8 cellular contexts compared by ENCODE assay signal in the genomic region with DNA sequence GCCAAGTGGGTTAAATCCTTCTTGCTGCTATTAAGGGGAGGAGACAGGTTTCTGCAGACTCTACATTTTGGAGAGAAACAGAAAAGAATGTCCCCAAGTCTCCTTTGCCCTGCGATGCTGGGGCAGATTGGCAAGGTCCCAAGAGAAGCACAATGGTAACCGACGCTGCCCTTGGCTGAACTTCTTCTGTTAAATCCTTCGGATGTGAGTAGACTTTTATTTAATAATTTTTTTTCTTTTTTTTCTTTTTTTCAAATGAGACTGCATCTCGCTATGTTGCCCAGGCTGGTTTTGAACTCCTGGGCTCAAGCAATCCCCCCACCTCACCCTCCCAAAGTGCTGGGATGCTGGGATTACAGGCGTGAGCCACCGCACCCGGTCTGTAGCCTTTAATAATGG. TPM values are rescaled to one million over a fixed set of nuclear protein-coding genes. Genes with fewer than 3 reads are reported as not detected.
DNase-seq lines count a peak whose midpoint lies in the region; ATAC-seq, FAIRE-seq and TF ChIP-seq lines count a peak whose summit lies in the region.

No MANE protein-coding gene starts in this region.

- POLR2A ChIA-PET in activated CD8-positive, alpha-beta T cell treated with anti-CD3 and anti-CD28 coated beads, Interleukin-2, amount 10 ng/mL, durations not matched to agents 7 days and 5 days (lab: Charles Lee), result interaction anchor here (0.6 to 2.0 kb wide), 4 partner anchors 20 to 238 kb away, joined by 3 to 15 read pairs (median 3); a partner anchor contains a TSS

- H3K36me3 Mint-ChIP-seq in activated CD8-positive, alpha-beta T cell treated with anti-CD3 and anti-CD28 coated beads, Interleukin-2, amount 10 ng/mL, durations not matched to agents 7 days and 5 days (ENCODE audit: low read depth), result no peaks in the 10 kb centered on the region

- H3K27ac ChIP-seq in cardiac muscle cell (no peak overlapping the region), keratinocyte (ENCODE audit: control insufficient read depth, insufficient read depth, low read length) (no peak overlapping the region), thyroid gland (peak overlapping the region in 1 of 3 donors; percentile 92)

- peak overlapping the region; percentile 89 for H3K4me2 ChIP-seq in keratinocyte (ENCODE audit: control insufficient read depth, extremely low read depth, insufficient read depth, low read depth, low read length)

- H3K4me1 Mint-ChIP-seq in activated CD8-positive, alpha-beta T cell treated with anti-CD3 and anti-CD28 coated beads, Interleukin-2, amount 10 ng/mL, durations not matched to agents 7 days and 5 days (ENCODE audit: low read depth), result peaks cover 52% of the 10 kb centered on the region

- peak overlapping the region; percentile 93 for H3K4me3 Mint-ChIP-seq in activated CD8-positive, alpha-beta T cell treated with anti-CD3 and anti-CD28 coated beads, Interleukin-2, amount 10 ng/mL, durations not matched to agents 7 days and 5 days

- H3K36me3 ChIP-seq in cardiac muscle cell (no peaks in the 10 kb centered on the region), keratinocyte (ENCODE audit: control insufficient read depth in 2 of 2, extremely low read depth in 1 of 2, insufficient read depth in 2 of 2, low read length in 2 of 2) (no peaks in the 10 kb centered on the region), thyroid gland (no peaks in the 10 kb centered on the region)

- H3K27ac Mint-ChIP-seq in activated CD8-positive, alpha-beta T cell treated with anti-CD3 and anti-CD28 coated beads, Interleukin-2, amount 10 ng/mL, durations not matched to agents 7 days and 5 days, result no peak overlapping the region

- no peak overlapping the region for H2AFZ ChIP-seq in keratinocyte (ENCODE audit: control insufficient read depth, low read length)

- TF ChIP-seq CTCF in cardiac muscle cell (IDR thresholded peaks at IDR 0.05; ENCODE audit: low read depth, low read length) (no peak), keratinocyte (optimal IDR thresholded peaks at IDR 0.05 in 1 of 3, IDR thresholded peaks at IDR 0.05 in 1 of 3, conservative IDR thresholded peaks at IDR 0.05 in 1 of 3; ENCODE audit: extremely low read depth in 1 of 3, insufficient read depth in 2 of 3, low read length in 3 of 3) (no peak), thyroid gland (IDR thresholded peaks at IDR 0.05) (no peak), GM13977 (IDR thresholded peaks at IDR 0.05; ENCODE audit: extremely low read depth, insufficient read depth, missing control alignments) (no peak)

- WGBS in thyroid gland, 2 donors, result 5 to 7% methylated on average over 8 of the region's 8 CpGs

- H3K27me3 ChIP-seq in cardiac muscle cell, result no peaks in the 10 kb centered on the region
- H3K27me3 ChIP-seq in keratinocyte (ENCODE audit: control insufficient read depth, extremely low read depth, insufficient read depth, low read length), result no peaks in the 10 kb centered on the region
- no peaks in the 10 kb centered on the region for H3K27me3 ChIP-seq in thyroid gland

- no peaks in the 10 kb centered on the region for H3K9me3 ChIP-seq in cardiac muscle cell (ENCODE audit: low read depth)
- H3K9me3 ChIP-seq in keratinocyte (ENCODE audit: control insufficient read depth, low read depth, low read length), result no peaks in the 10 kb centered on the region
- no peaks in the 10 kb centered on the region for H3K9me3 ChIP-seq in thyroid gland

- dilution Hi-C loops in keratinocyte (cut with MboI; ENCODE audit: extremely low pct_ligation_motif_present, low sequenced_read_pairs), result no loop called here

- H3K27me3 Mint-ChIP-seq in activated CD8-positive, alpha-beta T cell treated with anti-CD3 and anti-CD28 coated beads, Interleukin-2, amount 10 ng/mL, durations not matched to agents 7 days and 5 days (ENCODE audit: low read depth), result peaks cover 4% of the 10 kb centered on the region

- H3K4me1 ChIP-seq in cardiac muscle cell (ENCODE audit: low read depth) (no peaks in the 10 kb centered on the region), keratinocyte (ENCODE audit: control insufficient read depth, extremely low read depth, insufficient read depth, low read length) (peaks cover 34% of the 10 kb centered on the region), thyroid gland (peaks cover 10 to 41% of the 10 kb centered on the region in 2 donors)

- no peaks in the 10 kb centered on the region for H3K79me2 ChIP-seq in keratinocyte (ENCODE audit: control insufficient read depth, insufficient read depth, low read length)

- FAIRE-seq in keratinocyte (lab: Jason Lieb, UNC), result no peak

- H3K4me3 ChIP-seq in cardiac muscle cell (peak overlapping the region; percentile 67), keratinocyte (ENCODE audit: control insufficient read depth in 2 of 3, extremely low read depth in 1 of 3, insufficient read depth in 2 of 3, low read depth in 1 of 3, low read length in 3 of 3) (peak overlapping the region in 2 of 3 experiments; percentile 71 to 90), thyroid gland (replicated peaks in 1 of 3) (peak overlapping the region in 1 of 3 donors; percentile 65)

- DNase-seq in cardiac muscle cell (ENCODE audit: low read depth in 1 of 2, low spot score in 1 of 2) (peak in 1 of 2 donors; percentile 26), Right ventricle myocardium superior (no peak), keratinocyte (ENCODE audit: low read depth, low spot score) (no peak), thyroid gland (peak; percentile 35 to 41), GM13977 (ENCODE audit: low spot score) (no peak), globus pallidus (ENCODE audit: low spot score) (no peak)
- DNase-seq in activated CD8-positive, alpha-beta T cell treated with anti-CD3 and anti-CD28 coated beads, Interleukin-2, amount 10 ng/mL, durations not matched to agents 7 days and 5 days, result no peak
- no peak for DNase-seq in stimulated activated CD4-positive, alpha-beta T cell treated with anti-CD3 and anti-CD28 coated beads, Interleukin-4, amount 100 ng/mL, for 4 hours

- CTCF ChIA-PET in activated CD8-positive, alpha-beta T cell treated with anti-CD3 and anti-CD28 coated beads, Interleukin-2, amount 10 ng/mL, durations not matched to agents 7 days and 5 days (lab: Charles Lee), result interaction anchor here (1.2 to 1.7 kb wide), 5 partner anchors 20 to 75 kb away, joined by 3 to 18 read pairs (median 6); a partner anchor contains a TSS

- intact Hi-C loops in Right ventricle myocardium superior (cut with DNase I) (loop anchor here (10.0 kb wide), 1 partner anchor 48 kb away; a partner anchor contains a TSS), thyroid gland (cut with DNase I) (no loop called here)

- in situ Hi-C loops in GM13977 (cut with MboI; ENCODE audit: low pct_unique_long_range_greater_than_20kb, low sequenced_read_pairs, unreplicated experiment), result no loop called here

- no peaks in the 10 kb centered on the region for H4K20me1 ChIP-seq in keratinocyte (ENCODE audit: control insufficient read depth, extremely low read depth, insufficient read depth, low read length)

- H3K9me3 Mint-ChIP-seq in activated CD8-positive, alpha-beta T cell treated with anti-CD3 and anti-CD28 coated beads, Interleukin-2, amount 10 ng/mL, durations not matched to agents 7 days and 5 days (ENCODE audit: insufficient read depth), result peaks cover 4% of the 10 kb centered on the region

- ATAC-seq in Right ventricle myocardium superior (ENCODE audit: poor library complexity), result no peak
- ATAC-seq in activated CD8-positive, alpha-beta T cell treated with anti-CD3 and anti-CD28 coated beads, Interleukin-2, amount 10 ng/mL, durations not matched to agents 7 days and 5 days, result no peak

- no peaks in the 10 kb centered on the region for H3K9me1 ChIP-seq in keratinocyte (ENCODE audit: control insufficient read depth, extremely low read depth, insufficient read depth, low read length)

- no peak for TF ChIP-seq POLR2A in thyroid gland (IDR thresholded peaks at IDR 0.05)

- no peak overlapping the region for H3K9ac ChIP-seq in keratinocyte (ENCODE audit: control insufficient read depth, extremely low read depth, insufficient read depth, low read length)

RNA-seq across cellular contexts. Expression of a gene that starts 13.9 kb away (rescaled TPM):
- 411 and 666 TPM in 2 replicates for total RNA-seq in cardiac muscle cell
- polyA plus RNA-seq in cardiac muscle cell, result 603 and 732 TPM in 2 replicates
- total RNA-seq in Right ventricle myocardium superior, result 832 TPM
- total RNA-seq in activated CD8-positive, alpha-beta T cell treated with anti-CD3 and anti-CD28 coated beads, Interleukin-2, amount 10 ng/mL, durations not matched to agents 7 days and 5 days, result 100 to 1,000 TPM; 232 to 238 TPM
- polyA plus RNA-seq in keratinocyte, result 240 to 406 TPM (median 276 TPM) in 3 replicates
- 568 TPM for polyA plus RNA-seq in keratinocyte (2011; ENCODE audit: low read depth)
- polyA plus RNA-seq in keratinocyte (2011; cell fraction: cytosol; rRNA removed), result 359 and 386 TPM in 2 replicates
- polyA plus RNA-seq in keratinocyte (2011; cell fraction: nucleus; rRNA removed), result 150 and 186 TPM in 2 replicates
- polyA plus RNA-seq in keratinocyte (2012; ENCODE audit: low replicate concordance), result 433 and 520 TPM in 2 replicates
- polyA minus RNA-seq in keratinocyte, result 94.7 to 314 TPM (median 216 TPM) in 3 replicates
- polyA minus RNA-seq in keratinocyte (2011; cell fraction: cytosol; rRNA and poly(A)+ RNA removed), result 120 TPM
- 37.8 and 44.1 TPM in 2 replicates for polyA minus RNA-seq in keratinocyte (2011; cell fraction: nucleus; rRNA and poly(A)+ RNA removed)
- total RNA-seq in thyroid gland, result 100 to 1,000 TPM; 172 to 408 (median 330) TPM

RNA-seq across cellular contexts. Expression of a gene that starts 14.1 kb away (rescaled TPM):
- total RNA-seq in cardiac muscle cell (23.9 and 24.4 TPM in 2 replicates), Right ventricle myocardium superior (23.8 TPM), thyroid gland (10 to 100 TPM; 33.6 to 48.6 (median 41.7) TPM)
- polyA plus RNA-seq in cardiac muscle cell (20.7 and 22.4 TPM in 2 replicates), keratinocyte (20.7 to 22.8 TPM (median 21.2 TPM) in 3 replicates)
- total RNA-seq in activated CD8-positive, alpha-beta T cell treated with anti-CD3 and anti-CD28 coated beads, Interleukin-2, amount 10 ng/mL, durations not matched to agents 7 days and 5 days, result 10 to 100 TPM; 15.6 to 19.4 TPM
- polyA plus RNA-seq in keratinocyte (2011; ENCODE audit: low read depth), result 15.9 TPM
- polyA plus RNA-seq in keratinocyte (2011; cell fraction: cytosol; rRNA removed), result 18.1 and 21.4 TPM in 2 replicates
- 23.4 and 23.9 TPM in 2 replicates for polyA plus RNA-seq in keratinocyte (2011; cell fraction: nucleus; rRNA removed)
- polyA plus RNA-seq in keratinocyte (2012; ENCODE audit: low replicate concordance), result 11.6 and 14.1 TPM in 2 replicates
- polyA minus RNA-seq in keratinocyte, result 14.8 to 18.9 TPM (median 16.1 TPM) in 3 replicates
- polyA minus RNA-seq in keratinocyte (2011; cell fraction: cytosol; rRNA and poly(A)+ RNA removed), result 10.0 TPM
- 8.2 and 12.1 TPM in 2 replicates for polyA minus RNA-seq in keratinocyte (2011; cell fraction: nucleus; rRNA and poly(A)+ RNA removed)

RNA-seq across cellular contexts. Expression of a gene that starts 20.4 kb away (rescaled TPM):
- total RNA-seq in cardiac muscle cell (44.8 and 62.9 TPM in 2 replicates), Right ventricle myocardium superior (46.6 TPM), thyroid gland (10 to 100 TPM; 37.8 to 55.1 (median 49.7) TPM)
- polyA plus RNA-seq in cardiac muscle cell (39.7 and 48.4 TPM in 2 replicates), keratinocyte (43.3 to 61.1 TPM (median 53.6 TPM) in 3 replicates)
- total RNA-seq in activated CD8-positive, alpha-beta T cell treated with anti-CD3 and anti-CD28 coated beads, Interleukin-2, amount 10 ng/mL, durations not matched to agents 7 days and 5 days, result 10 to 100 TPM; 45.1 to 45.8 TPM
- 71.3 TPM for polyA plus RNA-seq in keratinocyte (2011; ENCODE audit: low read depth)
- polyA plus RNA-seq in keratinocyte (2011; cell fraction: cytosol; rRNA removed), result 41.1 and 43.1 TPM in 2 replicates
- 20.9 and 24.8 TPM in 2 replicates for polyA plus RNA-seq in keratinocyte (2011; cell fraction: nucleus; rRNA removed)
- polyA plus RNA-seq in keratinocyte (2012; ENCODE audit: low replicate concordance), result 32.9 and 50.3 TPM in 2 replicates
- polyA minus RNA-seq in keratinocyte, result 5.0 to 12.5 TPM (median 9.9 TPM) in 3 replicates
- 20.1 TPM for polyA minus RNA-seq in keratinocyte (2011; cell fraction: cytosol; rRNA and poly(A)+ RNA removed)
- 6.4 and 7.1 TPM in 2 replicates for polyA minus RNA-seq in keratinocyte (2011; cell fraction: nucleus; rRNA and poly(A)+ RNA removed)

RNA-seq across cellular contexts. Expression of a gene that starts 45.5 kb away (rescaled TPM):
- total RNA-seq in cardiac muscle cell, result 15.1 and 16.4 TPM in 2 replicates
- 5.9 and 8.0 TPM in 2 replicates for polyA plus RNA-seq in cardiac muscle cell
- 18.4 TPM for total RNA-seq in Right ventricle myocardium superior
- under 1 TPM; 0.13 to 0.18 TPM for total RNA-seq in activated CD8-positive, alpha-beta T cell treated with anti-CD3 and anti-CD28 coated beads, Interleukin-2, amount 10 ng/mL, durations not matched to agents 7 days and 5 days
- 7.1 to 16.0 TPM (median 9.3 TPM) in 3 replicates for polyA plus RNA-seq in keratinocyte
- 4.2 TPM for polyA plus RNA-seq in keratinocyte (2011; ENCODE audit: low read depth)
- polyA plus RNA-seq in keratinocyte (2011; cell fraction: cytosol; rRNA removed), result 11.5 and 21.7 TPM in 2 replicates
- polyA plus RNA-seq in keratinocyte (2011; cell fraction: nucleus; rRNA removed), result 16.4 and 20.9 TPM in 2 replicates
- polyA plus RNA-seq in keratinocyte (2012; ENCODE audit: low replicate concordance), result 8.8 and 14.6 TPM in 2 replicates
- 6.2 to 14.1 TPM (median 14.1 TPM) in 3 replicates for polyA minus RNA-seq in keratinocyte
- polyA minus RNA-seq in keratinocyte (2011; cell fraction: cytosol; rRNA and poly(A)+ RNA removed), result 27.0 TPM
- 9.2 and 9.8 TPM in 2 replicates for polyA minus RNA-seq in keratinocyte (2011; cell fraction: nucleus; rRNA and poly(A)+ RNA removed)
- 1 to 10 TPM; 2.6 to 9.8 (median 4.2) TPM for total RNA-seq in thyroid gland

RNA-seq across cellular contexts. Expression of a gene that starts 54.9 kb away (rescaled TPM):
- total RNA-seq in cardiac muscle cell (32.2 and 47.1 TPM in 2 replicates), Right ventricle myocardium superior (6.5 TPM), thyroid gland (10 to 100 TPM; 24.1 to 40.3 (median 27.6) TPM)
- polyA plus RNA-seq in cardiac muscle cell (9.9 and 18.8 TPM in 2 replicates), keratinocyte (3.5 to 5.4 TPM (median 4.0 TPM) in 3 replicates)
- total RNA-seq in activated CD8-positive, alpha-beta T cell treated with anti-CD3 and anti-CD28 coated beads, Interleukin-2, amount 10 ng/mL, durations not matched to agents 7 days and 5 days, result 1 to 10 TPM; 4.6 to 5.4 TPM
- 0.45 TPM for polyA plus RNA-seq in keratinocyte (2011; ENCODE audit: low read depth)
- polyA plus RNA-seq in keratinocyte (2011; cell fraction: cytosol; rRNA removed), result 2.6 and 5.7 TPM in 2 replicates
- 16.1 and 26.3 TPM in 2 replicates for polyA plus RNA-seq in keratinocyte (2011; cell fraction: nucleus; rRNA removed)
- polyA plus RNA-seq in keratinocyte (2012; ENCODE audit: low replicate concordance), result 3.6 and 4.8 TPM in 2 replicates
- 4.4 to 7.2 TPM (median 7.0 TPM) in 3 replicates for polyA minus RNA-seq in keratinocyte
- polyA minus RNA-seq in keratinocyte (2011; cell fraction: cytosol; rRNA and poly(A)+ RNA removed), result 7.5 TPM
- polyA minus RNA-seq in keratinocyte (2011; cell fraction: nucleus; rRNA and poly(A)+ RNA removed), result 9.1 and 9.6 TPM in 2 replicates

Comparison
In these comparisons a context has a peak if more than half of its experiments do, and no peak if none do; other contexts are left out.
1. DNase-seq: peak in thyroid gland (2 of 2); none in Right ventricle myocardium superior (single experiment), activated CD8-positive, alpha-beta T cell treated with anti-CD3 and anti-CD28 coated beads, Interleukin-2, amount 10 ng/mL, durations not matched to agents 7 days and 5 days (single experiment), keratinocyte (single experiment), GM13977 (single experiment), stimulated activated CD4-positive, alpha-beta T cell treated with anti-CD3 and anti-CD28 coated beads, Interleukin-4, amount 100 ng/mL, for 4 hours (0 of 2) and globus pallidus (single experiment).